Comparison of ENCODE assay signal across 8 cellular contexts in genomic region chr1:148254611-148255429, GRCh38.
DNase-seq lines count a peak whose midpoint lies in the region; ATAC-seq, FAIRE-seq and TF ChIP-seq lines count a peak whose summit lies in the region.
"Not testable (repeated sequence)": the region's sequence is repeated elsewhere in the genome, so short reads cannot be mapped to it uniquely, and the experiment has no call there.

No MANE protein-coding gene starts in this region.

- not testable (repeated sequence) for H3K4ac ChIP-seq in H1 (replicated peaks; ENCODE audit: insufficient read length, low read depth, low read length)

- not testable (repeated sequence) for H3K23me2 ChIP-seq in H1 (ENCODE audit: low read depth, low read length)

- H3K27ac ChIP-seq in H1 (ENCODE audit: low read depth, low read length); smooth muscle cell (ENCODE audit: low read depth): not testable (repeated sequence)

- POLR2A ChIA-PET in H1 (lab: Charles Lee; ENCODE audit: partially characterized antibody), result interaction anchor here (0.6 kb wide), 1 partner anchor 9 kb away, joined by 3 read pairs; no protein-coding TSS in a partner anchor

- H3K23ac ChIP-seq in H1 (ENCODE audit: insufficient read length), result not testable (repeated sequence)

- H3K56ac ChIP-seq in H1 (replicated peaks; ENCODE audit: insufficient read length, low read depth, low read length), result not testable (repeated sequence)

- TF ChIP-seq RAD21 in H1 (IDR thresholded peaks at IDR 0.05 in 1 of 2, conservative IDR thresholded peaks at IDR 0.05 in 1 of 2; ENCODE audit: low read depth in 2 of 2, low read length in 2 of 2), result peak; percentile 60 to 66

- H3K4me3 ChIP-seq in H1 (ENCODE audit: extremely low read depth in 1 of 4, insufficient read depth in 2 of 4, low read depth in 3 of 4, low read length in 4 of 4); smooth muscle cell: not testable (repeated sequence)

- H3K36me3 ChIP-seq in H1 (ENCODE audit: control insufficient read depth in 2 of 4, insufficient read depth in 4 of 4, low read length in 3 of 4); smooth muscle cell (ENCODE audit: low read depth): not testable (repeated sequence)

- DNase-seq in AG09319 (ENCODE audit: extremely low read depth, low read depth); left lobe of liver (ENCODE audit: low spot score); smooth muscle cell (lab: John Stamatoyannopoulos, UW; ENCODE audit: unreplicated experiment): not testable (repeated sequence)
- DNase-seq in NAMALWA (ENCODE audit: low spot score), result peak; percentile 63
- peak; percentile 66 for DNase-seq in SK-MEL-5 (ENCODE audit: low read depth, low spot score)
- DNase-seq in activated T-cell treated with anti-CD3 and anti-CD28 coated beads, Interleukin-2, amount 50 U/mL, for 72 hours, result peak; percentile 17 to 27
- DNase-seq in H1 (ENCODE audit: low read depth in 1 of 2, low spot score in 2 of 2), result peak in 1 of 2 experiments; percentile 55

- H3K18ac ChIP-seq in H1 (ENCODE audit: extremely low read depth, low read length), result not testable (repeated sequence)

- not testable (repeated sequence) for H2BK15ac ChIP-seq in H1 (ENCODE audit: low read length)

- not testable (repeated sequence) for H3K14ac ChIP-seq in H1 (ENCODE audit: insufficient read length)

- H2BK20ac ChIP-seq in H1 (ENCODE audit: low read length), result not testable (repeated sequence)

- H2AFZ ChIP-seq in H1 (ENCODE audit: low read length), result peak overlapping the region; percentile 76; the same call in 1 of the 2 replicates
- not testable (repeated sequence) for H2AFZ ChIP-seq in smooth muscle cell (ENCODE audit: low read depth)

- H2BK12ac ChIP-seq in H1 (ENCODE audit: low read depth, low read length), result not testable (repeated sequence)

- H3K27me3 Mint-ChIP-seq in activated T-cell treated with anti-CD3 and anti-CD28 coated beads, Interleukin-2, amount 50 U/mL, for 72 hours (ENCODE audit: low read depth), result not testable (repeated sequence)

- not testable (repeated sequence) for H3K27ac Mint-ChIP-seq in activated T-cell treated with anti-CD3 and anti-CD28 coated beads, Interleukin-2, amount 50 U/mL, for 72 hours

- not testable (repeated sequence) for TF ChIP-seq EP300 in H1 (IDR thresholded peaks at IDR 0.05; ENCODE audit: borderline replicate concordance in 1 of 2, low read depth in 2 of 2, low read length in 2 of 2)

- peak; percentile 58 for FAIRE-seq in H1 (lab: Jason Lieb, UNC)

- CTCF ChIA-PET in H1 (lab: Charles Lee; ENCODE audit: partially characterized antibody), result not testable (repeated sequence)

- not testable (repeated sequence) for H4K91ac ChIP-seq in H1 (replicated peaks; ENCODE audit: insufficient read length, low read length)

- in situ Hi-C loops in SK-MEL-5 (cut with HindIII; ENCODE audit: low pct_unique_long_range_greater_than_20kb, low sequenced_read_pairs), result not testable (repeated sequence)

- not testable (repeated sequence) for H3K27me3 ChIP-seq in H1 (replicated peaks in 1 of 4; ENCODE audit: control insufficient read depth in 3 of 4, extremely low read depth in 1 of 4, insufficient read depth in 3 of 4, low read length in 3 of 4); smooth muscle cell (ENCODE audit: low read depth)

- not testable (repeated sequence) for H2BK5ac ChIP-seq in H1 (ENCODE audit: low read depth, low read length)

- not testable (repeated sequence) for H4K5ac ChIP-seq in H1 (ENCODE audit: insufficient read length, low read depth, low read length)

- H3K36me3 Mint-ChIP-seq in activated T-cell treated with anti-CD3 and anti-CD28 coated beads, Interleukin-2, amount 50 U/mL, for 72 hours (ENCODE audit: insufficient read depth in 2 of 2), result not testable (repeated sequence)

- not testable (repeated sequence) for H2AK5ac ChIP-seq in H1 (ENCODE audit: low read depth, low read length)

- H3K9me3 Mint-ChIP-seq in activated T-cell treated with anti-CD3 and anti-CD28 coated beads, Interleukin-2, amount 50 U/mL, for 72 hours, result not testable (repeated sequence)

- H3K9me3 ChIP-seq in H1 (ENCODE audit: insufficient read depth in 2 of 2, low read depth in 1 of 2, low read length in 1 of 2); smooth muscle cell (replicated peaks; ENCODE audit: low read depth): not testable (repeated sequence)

- not testable (repeated sequence) for H3K4me2 ChIP-seq in H1 (ENCODE audit: insufficient read depth in 1 of 2, low read depth in 2 of 2, low read length in 2 of 2); smooth muscle cell

- not testable (repeated sequence) for H3K79me1 ChIP-seq in H1 (ENCODE audit: low read depth, low read length)

- H3F3A ChIP-seq in smooth muscle cell (ENCODE audit: low read depth), result not testable (repeated sequence)

- not testable (repeated sequence) for H2BK120ac ChIP-seq in H1 (replicated peaks; ENCODE audit: low read depth, low read length)

- not testable (repeated sequence) for H3K9ac ChIP-seq in H1 (replicated peaks in 1 of 4; ENCODE audit: extremely low read depth in 1 of 4, low read depth in 3 of 4, low read length in 3 of 4); smooth muscle cell (ENCODE audit: low read depth)

- H3K4me1 Mint-ChIP-seq in activated T-cell treated with anti-CD3 and anti-CD28 coated beads, Interleukin-2, amount 50 U/mL, for 72 hours (ENCODE audit: low read depth), result not testable (repeated sequence)

- peak; percentile 44 for TF ChIP-seq CTCF in AG09319 (IDR thresholded peaks at IDR 0.05; ENCODE audit: low read depth, low read length)
- peak; percentile 69 for TF ChIP-seq CTCF in GM12872 (IDR thresholded peaks at IDR 0.05; ENCODE audit: insufficient read depth, low read depth, low read length)
- peak; percentile 56 to 67 (median 62) for TF ChIP-seq CTCF in H1 (IDR thresholded peaks at IDR 0.05; ENCODE audit: control extremely low read depth in 1 of 3, insufficient read depth in 1 of 3, low read depth in 1 of 3, low read length in 3 of 3)
- peak; percentile 58 for TF ChIP-seq CTCF in smooth muscle cell (IDR thresholded peaks at IDR 0.05; ENCODE audit: borderline replicate concordance, insufficient read depth, poor library complexity, severe bottlenecking)

- H4K20me1 ChIP-seq in H1 (replicated peaks in 1 of 2; ENCODE audit: control insufficient read depth in 1 of 2, insufficient read depth in 2 of 2, low read length in 2 of 2); smooth muscle cell (ENCODE audit: low read depth): not testable (repeated sequence)

- not testable (repeated sequence) for H4K8ac ChIP-seq in H1 (ENCODE audit: extremely low read depth, insufficient read depth, low read length)

- WGBS in H1 (ENCODE audit: extremely low coverage in 1 of 2, insufficient coverage in 1 of 2, insufficient read length in 1 of 2, insufficient replicate concordance in 2 of 2, low coverage in 1 of 2, low lambda C conversion rate in 2 of 2, missing lambda C conversion rate in 1 of 2), 2 experiments, result 47% methylated on average over 16 of the region's 16 CpGs; no CpG with 5 or more reads in 1 of the 2 experiments
- 54% methylated on average over 16 of the region's 16 CpGs for WGBS in smooth muscle cell (ENCODE audit: low lambda C conversion rate)

- not testable (repeated sequence) for H3K79me2 ChIP-seq in H1 (ENCODE audit: control insufficient read depth in 1 of 2, insufficient read depth in 2 of 2, low read length in 2 of 2); smooth muscle cell (ENCODE audit: low read depth)

- TF ChIP-seq POLR2A in H1 (IDR thresholded peaks at IDR 0.05; ENCODE audit: control extremely low read depth in 1 of 2, low read depth in 2 of 2, low read length in 2 of 2), result not testable (repeated sequence)

- H3K4me3 Mint-ChIP-seq in activated T-cell treated with anti-CD3 and anti-CD28 coated beads, Interleukin-2, amount 50 U/mL, for 72 hours, result peak overlapping the region; percentile 14 to 17

- peak; percentile 69 to 77 for ATAC-seq in activated T-cell treated with anti-CD3 and anti-CD28 coated beads, Interleukin-2, amount 50 U/mL, for 72 hours (replicated peaks in 1 of 2)
- peak; percentile 89 for ATAC-seq in left lobe of liver

- H3K4me1 ChIP-seq in H1 (replicated peaks in 1 of 4; ENCODE audit: control insufficient read depth in 3 of 4, insufficient read depth in 4 of 4, low read length in 3 of 4); smooth muscle cell (ENCODE audit: low read depth): not testable (repeated sequence)
